11 cellular contexts compared by ENCODE assay signal in genomic region chr6:3746119-3746691, GRCh38. TPM values are rescaled to one million over a fixed set of nuclear protein-coding genes. Genes with fewer than 3 reads are reported as not detected.
A peak's percentile ranks its signal among the peaks of the same experiment; 100 is the strongest.
DNase-seq lines count a peak whose midpoint lies in the region; ATAC-seq and TF ChIP-seq lines count a peak whose summit lies in the region.
"Had no signal": no experiment of that assay in that cellular context is flagged by ENCODE, and none has a peak within 500 bp of the region (broad histone marks: within the 10 kb centered on the region; RNA-seq: fewer than 3 reads in every experiment).

No MANE protein-coding gene starts in this region.

- H3K9me3 Mint-ChIP-seq in chondrocyte (ENCODE audit: low read depth) = no peaks in the 10 kb centered on the region

- peak overlapping the region; percentile 91 for H3K27ac Mint-ChIP-seq in chondrocyte (ENCODE audit: unreplicated experiment)

- TF ChIP-seq CTCF in chondrocyte (IDR thresholded peaks at IDR 0.05) = no peak

- DNase-seq in chondrocyte (ENCODE audit: low spot score) = peak; percentile 68
- peak; percentile 54 for DNase-seq in sciatic nerve (ENCODE audit: low spot score)
- DNase-seq in HAP-1 (ENCODE audit: low spot score in 2 of 2) = no peak
- no peak for DNase-seq in NCI-H510A treated with DMSO at 0.1 percent for 48 hours (lab: John Stamatoyannopoulos, UW)
- DNase-seq in activated naive CD4-positive, alpha-beta T cell (lab: John Stamatoyannopoulos, UW) = no peak
- no peak for DNase-seq in AML-193 (lab: John Stamatoyannopoulos, UW)
- DNase-seq: activated effector memory CD4-positive, alpha-beta T cell treated with Interleukin-2 at 50 U/mL for 16 hours; effector memory CD4-positive, alpha-beta T cell; NCI-H510A had no signal

- peaks cover 85% of the 10 kb centered on the region for H3K4me1 Mint-ChIP-seq in chondrocyte (ENCODE audit: low read depth)

- ATAC-seq in GM18517 (IDR thresholded peaks at IDR 0.05; ENCODE audit: unreplicated experiment) = peak; percentile 63
- ATAC-seq in HG02642 (IDR thresholded peaks at IDR 0.05; ENCODE audit: poor library complexity, unreplicated experiment) = peak; percentile 40
- no peak for ATAC-seq in sciatic nerve

- peak overlapping the region; percentile 88 for H3K4me3 Mint-ChIP-seq in chondrocyte (ENCODE audit: unreplicated experiment)

- H3K36me3 Mint-ChIP-seq in chondrocyte (ENCODE audit: low read depth) = peaks cover 42% of the 10 kb centered on the region

- H3K9me3 ChIP-seq in HAP-1 = no peaks in the 10 kb centered on the region

- no peaks in the 10 kb centered on the region for H3K27me3 ChIP-seq in HAP-1 (ENCODE audit: low read depth)

- peaks cover 20% of the 10 kb centered on the region for H3K4me1 ChIP-seq in HAP-1

- no peak overlapping the region for H3K4me3 ChIP-seq in HAP-1

- H3K27me3 Mint-ChIP-seq in chondrocyte (ENCODE audit: low read depth) = no peaks in the 10 kb centered on the region

- H3K36me3 ChIP-seq in HAP-1 (replicated peaks) = no peaks in the 10 kb centered on the region

- intact Hi-C loops in sciatic nerve (cut with DNase I) = no loop called here

- in situ Hi-C loops in HAP-1 (cut with MboI; ENCODE audit: low sequenced_read_pairs) = loop anchor here (5.0 to 10.0 kb wide), 2 partner anchors 241 to 409 kb away; no protein-coding TSS in a partner anchor

RNA-seq across cellular contexts. Expression of gene PXDC1, which starts 5.3 kb away (rescaled TPM):
- 191 to 231 TPM (median 222 TPM) in 3 replicates for total RNA-seq in chondrocyte
- 48.3 TPM for total RNA-seq in sciatic nerve

Comparison
In these comparisons a context has a peak if more than half of its experiments do, and no peak if none do; other contexts are left out.
1. DNase-seq: peak in chondrocyte (single experiment) and sciatic nerve (single experiment); none in HAP-1 (0 of 2), NCI-H510A treated with DMSO at 0.1 percent for 48 hours (single experiment), activated naive CD4-positive, alpha-beta T cell (0 of 4) and AML-193 (0 of 2).